27 cellular contexts compared by ENCODE assay signal in the genomic region with DNA sequence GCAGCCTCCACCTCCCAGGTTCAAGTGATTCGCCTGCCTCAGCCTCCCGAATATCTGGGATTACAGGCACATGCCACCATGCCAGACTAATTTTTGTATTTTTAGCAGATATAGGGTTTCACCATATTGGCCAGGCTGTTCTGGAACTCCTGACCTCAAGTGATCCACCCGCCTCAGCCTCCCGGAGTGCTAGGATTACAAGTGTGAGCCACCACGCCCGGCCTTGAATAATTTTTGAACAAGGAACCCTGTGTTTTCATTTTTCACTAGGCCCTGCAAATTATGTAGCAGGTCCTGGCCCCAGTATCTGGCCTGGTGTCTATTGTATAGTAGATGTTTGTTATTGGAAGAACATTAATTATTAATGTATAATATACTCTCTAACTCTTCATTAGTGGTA.
"Had no signal": no experiment of that assay in that cellular context is flagged by ENCODE, and none has a peak within 500 bp of the region (broad histone marks: within the 10 kb centered on the region; RNA-seq: fewer than 3 reads in every experiment).

No MANE protein-coding gene starts in this region.

- H3K27me3 ChIP-seq: stomach, suprapubic skin, testis, thyroid gland, tibial artery, tibial nerve, transverse colon, upper lobe of left lung, upper lobe of right lung, uterus, vagina had no signal

- H3K4me1 Mint-ChIP-seq: stimulated activated memory B cell treated with anti-CD40 and anti-IgM and Interleukin-4, amounts not matched to agents 10 μg/mL and 1 μg/mL and 100 μg/mL, for 72 hours had no signal

- H3K36me3 ChIP-seq: stomach, suprapubic skin, thoracic aorta, thyroid gland, tibial artery, tibial nerve, transverse colon, upper lobe of left lung, upper lobe of right lung, uterus, vagina had no signal

- H3K9me3 Mint-ChIP-seq: stimulated activated effector memory CD8-positive, alpha-beta T cell treated with anti-CD3 and anti-CD28 coated beads, Interleukin-12 subunit alpha, Interleukin-12 subunit beta, amount 100 ng/mL, for 72 hours; stimulated activated memory B cell treated with anti-CD40 and anti-IgM and Interleukin-4, amounts not matched to agents 10 μg/mL and 1 μg/mL and 100 μg/mL, for 72 hours; stimulated activated naive B cell treated with anti-CD40 and anti-IgM and Interleukin-4, amounts not matched to agents 10 μg/mL and 1 μg/mL and 100 μg/mL, for 72 hours; stimulated activated naive CD8-positive, alpha-beta T cell treated with anti-CD3 and anti-CD28 coated beads, Interleukin-15, amount 100 ng/mL, for 72 hours; stimulated activated naive CD8-positive, alpha-beta T cell treated with anti-CD3 and anti-CD28 coated beads, Interleukin-15, Interleukin-2, amounts not matched to agents 100 ng/mL and 50 ng/mL, for 24 hours had no signal

- ATAC-seq: stimulated activated effector memory CD8-positive, alpha-beta T cell treated with anti-CD3 and anti-CD28 coated beads, Interleukin-12 subunit alpha, Interleukin-12 subunit beta, amount 100 ng/mL, for 72 hours; stimulated activated memory B cell treated with anti-CD40 and anti-IgM and Interleukin-4, amounts not matched to agents 10 μg/mL and 1 μg/mL and 100 μg/mL, for 72 hours; stimulated activated naive B cell treated with anti-CD40 and anti-IgM and Interleukin-4, amounts not matched to agents 10 μg/mL and 1 μg/mL and 100 μg/mL, for 72 hours; stimulated activated naive CD8-positive, alpha-beta T cell treated with anti-CD3 and anti-CD28 coated beads, Interleukin-15, amount 100 ng/mL, for 72 hours; stimulated activated naive CD8-positive, alpha-beta T cell treated with anti-CD3 and anti-CD28 coated beads, Interleukin-15, Interleukin-2, amounts not matched to agents 100 U/mL and 50 U/mL, for 24 hours; upper lobe of right lung had no signal

- H3K4me3 ChIP-seq: stomach, suprapubic skin, testis, thoracic aorta, thyroid gland, tibial artery, tibial nerve, transverse colon, upper lobe of left lung, upper lobe of right lung, uterus, vagina had no signal

- DNase-seq: stimulated activated CD4-positive, alpha-beta T cell treated with anti-CD3 and anti-CD28 coated beads, Interleukin-2, amount 100 ng/mL, for 48 hours; stimulated activated CD4-positive, alpha-beta T cell treated with anti-CD3 and anti-CD28 coated beads, Interleukin-4, amount 100 ng/mL, for 1 hour; stimulated activated CD4-positive, alpha-beta T cell treated with anti-CD3 and anti-CD28 coated beads, Interleukin-4, amount 100 ng/mL, for 24 hours; stimulated activated CD4-positive, alpha-beta T cell treated with anti-CD3 and anti-CD28 coated beads, Interleukin-4, amount 100 ng/mL, for 4 hours; stimulated activated CD8-positive, alpha-beta memory T cell treated with anti-CD3 and anti-CD28 coated beads, Interleukin-4, amount 100 ng/mL, for 48 hours; stimulated activated naive B cell treated with anti-CD40 and anti-IgM and Interleukin-4, amounts not matched to agents 10 μg/mL and 1 μg/mL and 100 μg/mL, for 72 hours; stimulated activated naive CD4-positive, alpha-beta T cell; stimulated activated naive CD4-positive, alpha-beta T cell treated with Interleukin-2 at 50 U/mL for 16 hours; stimulated activated naive CD8-positive, alpha-beta T cell treated with anti-CD3 and anti-CD28 coated beads, Interleukin-15, amount 100 ng/mL, for 72 hours; stimulated activated naive CD8-positive, alpha-beta T cell treated with anti-CD3 and anti-CD28 coated beads, Interleukin-15, Interleukin-2, amounts not matched to agents 100 U/mL and 50 U/mL, for 24 hours; stomach; substantia nigra; testis; thyroid gland; tibial artery; transverse colon; trophoblast cell; upper lobe of left lung; upper lobe of right lung; uterus had no signal

- H3K4me1 ChIP-seq: stomach, suprapubic skin, testis, thyroid gland, tibial artery, tibial nerve, upper lobe of right lung, uterus, vagina had no signal

- H3K27ac Mint-ChIP-seq: stimulated activated effector memory CD8-positive, alpha-beta T cell treated with anti-CD3 and anti-CD28 coated beads, Interleukin-12 subunit alpha, Interleukin-12 subunit beta, amount 100 ng/mL, for 72 hours; stimulated activated memory B cell treated with anti-CD40 and anti-IgM and Interleukin-4, amounts not matched to agents 10 μg/mL and 1 μg/mL and 100 μg/mL, for 72 hours; stimulated activated naive B cell treated with anti-CD40 and anti-IgM and Interleukin-4, amounts not matched to agents 10 μg/mL and 1 μg/mL and 100 μg/mL, for 72 hours; stimulated activated naive CD8-positive, alpha-beta T cell treated with anti-CD3 and anti-CD28 coated beads, Interleukin-15, amount 100 ng/mL, for 72 hours; stimulated activated naive CD8-positive, alpha-beta T cell treated with anti-CD3 and anti-CD28 coated beads, Interleukin-15, Interleukin-2, amounts not matched to agents 100 ng/mL and 50 ng/mL, for 24 hours had no signal

- H3K36me3 Mint-ChIP-seq: stimulated activated effector memory CD8-positive, alpha-beta T cell treated with anti-CD3 and anti-CD28 coated beads, Interleukin-12 subunit alpha, Interleukin-12 subunit beta, amount 100 ng/mL, for 72 hours; stimulated activated memory B cell treated with anti-CD40 and anti-IgM and Interleukin-4, amounts not matched to agents 10 μg/mL and 1 μg/mL and 100 μg/mL, for 72 hours; stimulated activated naive B cell treated with anti-CD40 and anti-IgM and Interleukin-4, amounts not matched to agents 10 μg/mL and 1 μg/mL and 100 μg/mL, for 72 hours had no signal

- H3K27ac ChIP-seq: stomach, suprapubic skin, testis, thoracic aorta, thyroid gland, tibial artery, tibial nerve, transverse colon, upper lobe of left lung, upper lobe of right lung, vagina had no signal

- H3K9me3 ChIP-seq: stomach, suprapubic skin, testis, thoracic aorta, thyroid gland, tibial artery, tibial nerve, transverse colon, upper lobe of left lung, upper lobe of right lung, uterus, vagina had no signal

- H3K4me3 Mint-ChIP-seq: stimulated activated effector memory CD8-positive, alpha-beta T cell treated with anti-CD3 and anti-CD28 coated beads, Interleukin-12 subunit alpha, Interleukin-12 subunit beta, amount 100 ng/mL, for 72 hours; stimulated activated memory B cell treated with anti-CD40 and anti-IgM and Interleukin-4, amounts not matched to agents 10 μg/mL and 1 μg/mL and 100 μg/mL, for 72 hours; stimulated activated naive B cell treated with anti-CD40 and anti-IgM and Interleukin-4, amounts not matched to agents 10 μg/mL and 1 μg/mL and 100 μg/mL, for 72 hours; stimulated activated naive CD8-positive, alpha-beta T cell treated with anti-CD3 and anti-CD28 coated beads, Interleukin-15, amount 100 ng/mL, for 72 hours; stimulated activated naive CD8-positive, alpha-beta T cell treated with anti-CD3 and anti-CD28 coated beads, Interleukin-15, Interleukin-2, amounts not matched to agents 100 ng/mL and 50 ng/mL, for 24 hours had no signal

- H3K27me3 Mint-ChIP-seq: stimulated activated memory B cell treated with anti-CD40 and anti-IgM and Interleukin-4, amounts not matched to agents 10 μg/mL and 1 μg/mL and 100 μg/mL, for 72 hours; stimulated activated naive B cell treated with anti-CD40 and anti-IgM and Interleukin-4, amounts not matched to agents 10 μg/mL and 1 μg/mL and 100 μg/mL, for 72 hours; stimulated activated naive CD8-positive, alpha-beta T cell treated with anti-CD3 and anti-CD28 coated beads, Interleukin-15, Interleukin-2, amounts not matched to agents 100 ng/mL and 50 ng/mL, for 24 hours had no signal
